1 cellular context compared by ENCODE assay signal in genomic region chr1:44348046-44348628, GRCh38.
TF ChIP-seq lines count a peak whose summit lies in the region.

No MANE protein-coding gene starts in this region.

TF ChIP-seq in WTC11, 78 proteins besides CTCF, POLR2A, EP300 and RAD21 (continued from another document):
- TF ChIP-seq ZNF423 (CRISPR knock-in tag; IDR thresholded peaks at IDR 0.05) (no peak), ATF6 (CRISPR knock-in tag; IDR thresholded peaks at IDR 0.05) (no peak), CBFB (CRISPR knock-in tag; IDR thresholded peaks at IDR 0.05; ENCODE audit: low read depth) (no peak), ARID4B (CRISPR knock-in tag; IDR thresholded peaks at IDR 0.05; ENCODE audit: borderline replicate concordance) (no peak), USF2 (CRISPR knock-in tag; IDR thresholded peaks at IDR 0.05) (no peak), GABPB1 (CRISPR knock-in tag; IDR thresholded peaks at IDR 0.05) (no peak)
